In genomic region chr1:15151377-15151806, GRCh38 we compare ENCODE assay signal across 15 cellular contexts. TPM values are rescaled to one million over a fixed set of nuclear protein-coding genes. Genes with fewer than 3 reads are reported as not detected.
DNase-seq lines count a peak whose midpoint lies in the region; ATAC-seq, FAIRE-seq and TF ChIP-seq lines count a peak whose summit lies in the region.
"Had no signal": no experiment of that assay in that cellular context is flagged by ENCODE, and none has a peak within 500 bp of the region (broad histone marks: within the 10 kb centered on the region; RNA-seq: fewer than 3 reads in every experiment).

No MANE protein-coding gene starts in this region.

- H4K8ac ChIP-seq in neuronal stem cell (ENCODE audit: low read depth, low read length), result no peak overlapping the region

- H2BK15ac ChIP-seq in neuronal stem cell (ENCODE audit: low read length), result no peak overlapping the region

- no peak overlapping the region for H2AK5ac ChIP-seq in neuronal stem cell (ENCODE audit: low read depth, low read length)

- H4K91ac ChIP-seq in neuronal stem cell (ENCODE audit: low read depth, low read length, poor library complexity), result no peak overlapping the region

- no peak for ATAC-seq in A549
- ATAC-seq in HG03280 (IDR thresholded peaks at IDR 0.05; ENCODE audit: unreplicated experiment), result no peak

- TF ChIP-seq EP300 in A549 (IDR thresholded peaks at IDR 0.05), result no peak

- no peak overlapping the region for H2AFZ ChIP-seq in neuronal stem cell (ENCODE audit: low read length)

- POLR2A ChIA-PET in A549 (lab: Yijun Ruan, JAX), result interaction anchor here (0.6 kb wide), 1 partner anchor 84 kb away, joined by 5 read pairs; no protein-coding TSS in a partner anchor

- peak overlapping the region; percentile 93 to 99; a peak in 3 of 6 replicates for H3K27ac ChIP-seq in A549
- no peak overlapping the region for H3K27ac ChIP-seq in neuronal stem cell (replicated peaks; ENCODE audit: low read length)

- no peak overlapping the region for H3K9ac ChIP-seq in neuronal stem cell (ENCODE audit: low read depth, low read length, poor library complexity)

- H2BK120ac ChIP-seq in neuronal stem cell (ENCODE audit: low read depth, low read length), result no peak overlapping the region

- H3K79me1 ChIP-seq in neuronal stem cell (ENCODE audit: low read depth, low read length), result peaks cover 4% of the 10 kb centered on the region

- H3K9me3 Mint-ChIP-seq in brain (peaks cover 0 to 11% (median 4%) of the 10 kb centered on the region in 5 experiments), mesothelial cell of epicardium (peaks cover 5% of the 10 kb centered on the region)
- H3K9me3 Mint-ChIP-seq: activated T-cell treated with anti-CD3 and anti-CD28 coated beads, Interleukin-2, amount 50 U/mL, for 24 hours had no signal

- no peak overlapping the region for H3K14ac ChIP-seq in neuronal stem cell (ENCODE audit: low read length)

- H3K4me1 ChIP-seq in A549, result peaks cover 23% of the 10 kb centered on the region
- H3K4me1 ChIP-seq in neuronal stem cell (ENCODE audit: control insufficient read depth in 2 of 2, insufficient read depth in 1 of 2, low read depth in 1 of 2, low read length in 2 of 2), result peaks cover 2% of the 10 kb centered on the region in 2 donors

- H3K9me3 ChIP-seq in A549 (no peaks in the 10 kb centered on the region), neuronal stem cell (replicated peaks in 1 of 2; ENCODE audit: control insufficient read depth in 2 of 2, insufficient read depth in 1 of 2, low read depth in 1 of 2, low read length in 2 of 2) (peaks cover 0 to 2% of the 10 kb centered on the region in 2 donors)
- H3K9me3 ChIP-seq: MG63, testis had no signal

- H3K27me3 ChIP-seq in neuronal stem cell (ENCODE audit: control insufficient read depth in 3 of 3, insufficient read depth in 3 of 3, low read depth in 1 of 3, low read length in 3 of 3), result peaks cover 5 to 41% (median 26%) of the 10 kb centered on the region in 3 experiments
- H3K27me3 ChIP-seq: testis had no signal

- H3K4ac ChIP-seq in neuronal stem cell (ENCODE audit: low read length), result no peak overlapping the region

- CTCF ChIA-PET in A549 (lab: Yijun Ruan, JAX), result interaction anchor here (0.7 to 8.4 kb wide), 32 partner anchors 9 to 350 kb away, joined by 3 to 133 read pairs (median 10); partner anchors contain the start of gene FHAD1

- H3K4me3 Mint-ChIP-seq in brain, result peak overlapping the region in 4 of 5 experiments; percentile 47 to 96 (median 85)
- H3K4me3 Mint-ChIP-seq in mesothelial cell of epicardium, result peak overlapping the region; percentile 90
- H3K4me3 Mint-ChIP-seq: activated naive CD8-positive, alpha-beta T cell treated with anti-CD3 and anti-CD28 coated beads, Interleukin-2, amount 10 ng/mL, durations not matched to agents 7 days and 5 days; activated T-cell treated with anti-CD3 and anti-CD28 coated beads, Interleukin-2, amount 50 U/mL, for 24 hours had no signal

- DNase-seq in A549 (ENCODE audit: low read depth in 1 of 2, low spot score in 1 of 2) (no peak), NCI-H524 (lab: John Stamatoyannopoulos, UW) (peak; percentile 77 to 86), mesothelial cell of epicardium (ENCODE audit: low spot score in 2 of 2, unreplicated experiment in 2 of 2) (no peak), NCI-H446 (lab: John Stamatoyannopoulos, UW) (no peak), NCI-H2029 (lab: John Stamatoyannopoulos, UW) (no peak), neuronal stem cell (ENCODE audit: low spot score) (no peak)
- DNase-seq: activated naive CD8-positive, alpha-beta T cell treated with anti-CD3 and anti-CD28 coated beads, Interleukin-2, amount 10 ng/mL, durations not matched to agents 7 days and 5 days; activated T-cell treated with anti-CD3 and anti-CD28 coated beads, Interleukin-2, amount 50 U/mL, for 24 hours; glutamatergic neuron; kidney; MG63; SIG-M5; testis had no signal

- H3K4me3 ChIP-seq in A549 (no peak overlapping the region), neuronal stem cell (ENCODE audit: low read length in 2 of 2) (no peak overlapping the region)
- H3K4me3 ChIP-seq: MG63, testis had no signal

- H3K23ac ChIP-seq in neuronal stem cell (ENCODE audit: low read depth, low read length, poor library complexity), result no peak overlapping the region

- no peak for TF ChIP-seq POLR2A in A549 (IDR thresholded peaks at IDR 0.05; ENCODE audit: low read length)

- H3K36me3 Mint-ChIP-seq in brain (no peaks in the 10 kb centered on the region), mesothelial cell of epicardium (no peaks in the 10 kb centered on the region)
- H3K36me3 Mint-ChIP-seq: activated naive CD8-positive, alpha-beta T cell treated with anti-CD3 and anti-CD28 coated beads, Interleukin-2, amount 10 ng/mL, durations not matched to agents 7 days and 5 days had no signal

- no peak for TF ChIP-seq CTCF in A549 (IDR thresholded peaks at IDR 0.05)
- TF ChIP-seq CTCF in brain (conservative IDR thresholded peaks at IDR 0.05), result no peak
- no peak for TF ChIP-seq CTCF in mesothelial cell of epicardium (IDR thresholded peaks at IDR 0.05; ENCODE audit: unreplicated experiment)

- H3K18ac ChIP-seq in neuronal stem cell (ENCODE audit: low read length), result no peak overlapping the region

- H3K27me3 Mint-ChIP-seq in brain (peaks cover 47% of the 10 kb centered on the region), mesothelial cell of epicardium (ENCODE audit: low read depth) (peaks cover 3% of the 10 kb centered on the region)

- no peak for FAIRE-seq in A549 (lab: Jason Lieb, UNC)
- FAIRE-seq: kidney had no signal

- no peaks in the 10 kb centered on the region for H3K36me3 ChIP-seq in neuronal stem cell (replicated peaks in 1 of 2; ENCODE audit: control insufficient read depth in 2 of 2, insufficient read depth in 2 of 2, low read length in 2 of 2)
- H3K36me3 ChIP-seq: MG63 had no signal

- WGBS in A549 (ENCODE audit: missing lambda C conversion rate), result 73% methylated on average over 4 of the region's 5 CpGs
- WGBS in neuronal stem cell (ENCODE audit: extremely low coverage in 2 of 2, insufficient read length in 2 of 2, insufficient replicate concordance in 1 of 2), 2 donors, result no CpG with 5 or more reads among the region's 5 CpGs

- TF ChIP-seq RAD21 in A549 (conservative IDR thresholded peaks at IDR 0.05 in 1 of 2, IDR thresholded peaks at IDR 0.05 in 1 of 2), result no peak

- H3K4me1 Mint-ChIP-seq in brain, result peaks cover 35% of the 10 kb centered on the region
- peaks cover 38% of the 10 kb centered on the region for H3K4me1 Mint-ChIP-seq in mesothelial cell of epicardium

- H2BK12ac ChIP-seq in neuronal stem cell (ENCODE audit: low read length), result no peak overlapping the region

- H2BK5ac ChIP-seq in neuronal stem cell (ENCODE audit: low read length), result no peak overlapping the region

- H3K27ac Mint-ChIP-seq in brain, result peak overlapping the region in 3 of 5 experiments; percentile 59 to 95 (median 93)
- H3K27ac Mint-ChIP-seq in mesothelial cell of epicardium, result peak overlapping the region; percentile 61
- H3K27ac Mint-ChIP-seq: activated naive CD8-positive, alpha-beta T cell treated with anti-CD3 and anti-CD28 coated beads, Interleukin-2, amount 10 ng/mL, durations not matched to agents 7 days and 5 days; activated T-cell treated with anti-CD3 and anti-CD28 coated beads, Interleukin-2, amount 50 U/mL, for 24 hours had no signal

- H3K4me2 ChIP-seq in A549, result peak overlapping the region; percentile 74
- H3K4me2 ChIP-seq in neuronal stem cell (ENCODE audit: insufficient read depth, low read length, poor library complexity, severe bottlenecking), result no peak overlapping the region

TF ChIP-seq in A549, 52 proteins besides CTCF, POLR2A, EP300 and RAD21 (continues in another document):
- TF ChIP-seq E2F6 (IDR thresholded peaks at IDR 0.05; ENCODE audit: borderline replicate concordance, low read depth), result no peak
- TF ChIP-seq NR3C1 (IDR thresholded peaks at IDR 0.05), result no peak
- no peak for TF ChIP-seq CHD4 (IDR thresholded peaks at IDR 0.05; ENCODE audit: borderline replicate concordance)
- TF ChIP-seq CEBPB (IDR thresholded peaks at IDR 0.05), result no peak
- no peak for TF ChIP-seq HOXB13 (CRISPR knock-in tag; IDR thresholded peaks at IDR 0.05; ENCODE audit: low read depth)
- no peak for TF ChIP-seq RFX5 (IDR thresholded peaks at IDR 0.05)
- no peak for TF ChIP-seq ATOH8 (CRISPR knock-in tag; IDR thresholded peaks at IDR 0.05; ENCODE audit: low read depth)
- TF ChIP-seq FOSB (CRISPR knock-in tag; IDR thresholded peaks at IDR 0.05), result no peak
- TF ChIP-seq SMC3 (IDR thresholded peaks at IDR 0.05), result no peak
- TF ChIP-seq FOXS1 (CRISPR knock-in tag; IDR thresholded peaks at IDR 0.05), result no peak

RNA-seq across cellular contexts. Expression of gene TMEM51, which starts 2.2 kb away (rescaled TPM):
- polyA plus RNA-seq in A549 (2011; rRNA removed) (14.3 and 20.0 TPM in 2 replicates), A549 (2017; fragmentation: RNase III; extraction: RNeasy Plus Mini Kit Qiagen cat#74134 plus additional on column Dnase treatment) (20.9 to 24.2 TPM (median 22.8 TPM) in 3 replicates), brain (ENCODE audit: insufficient read depth, low read depth, low replicate concordance) (8.8 TPM)
- polyA plus RNA-seq in A549 (2012; cell fraction: cytosol; rRNA removed), result 21.8 and 26.3 TPM in 2 replicates
- polyA plus RNA-seq in A549 (2012; cell fraction: nucleus; rRNA removed), result 34.5 and 38.7 TPM in 2 replicates
- polyA minus RNA-seq in A549 (2011; rRNA and poly(A)+ RNA removed), result 8.4 and 9.5 TPM in 2 replicates
- 10.4 to 11.2 TPM (median 10.9 TPM) in 3 replicates for total RNA-seq in mesothelial cell of epicardium
- 9.6 TPM for polyA plus RNA-seq in neuronal stem cell (2013, experiment 1 of 2)
- 9.7 TPM for polyA plus RNA-seq in neuronal stem cell (2013, experiment 2 of 2)

Comparison
In these comparisons a context has a peak if more than half of its experiments do, and no peak if none do; other contexts are left out.
1. DNase-seq: peak in NCI-H524 (2 of 2); none in A549 (0 of 2), mesothelial cell of epicardium (0 of 2), NCI-H446 (0 of 2), NCI-H2029 (single experiment) and neuronal stem cell (single experiment).